Comparison of ENCODE assay signal across 21 cellular contexts in genomic region chr18:10025756-10026290, GRCh38.
DNase-seq lines count a peak whose midpoint lies in the region; ATAC-seq and TF ChIP-seq lines count a peak whose summit lies in the region.
"Had no signal": no experiment of that assay in that cellular context is flagged by ENCODE, and none has a peak within 500 bp of the region (broad histone marks: within the 10 kb centered on the region; RNA-seq: fewer than 3 reads in every experiment).

No MANE protein-coding gene starts in this region.

- H3K79me2 ChIP-seq in neural progenitor cell (ENCODE audit: low read depth): no peaks in the 10 kb centered on the region

- intact Hi-C loops in left cardiac atrium (cut with DNase I): no loop called here

- ATAC-seq in left cardiac atrium: peak; percentile 71 to 87
- ATAC-seq in GM18520 (IDR thresholded peaks at IDR 0.05; ENCODE audit: unreplicated experiment): no peak

- H3K9ac ChIP-seq in neural progenitor cell: no peak overlapping the region
- H3K9ac ChIP-seq: BLaER1 treated with 17β-estradiol and CSF1 and Interleukin-3, amounts not matched to agents 10 nM and 100 nM; GM23248 had no signal

- peaks cover 4% of the 10 kb centered on the region for H3K9me3 Mint-ChIP-seq in mesothelial cell of epicardium
- H3K9me3 Mint-ChIP-seq in neural progenitor cell: peaks cover 22% of the 10 kb centered on the region

- H3K4me3 ChIP-seq in coronary artery (no peak overlapping the region), H7 (ENCODE audit: insufficient read depth, low read depth, low read length) (no peak overlapping the region), neural progenitor cell (no peak overlapping the region)
- H3K4me3 ChIP-seq: BLaER1 treated with 17β-estradiol and CSF1 and Interleukin-3, amounts not matched to agents 10 nM and 100 nM; GM23248 had no signal

- H4K20me1 ChIP-seq in neural progenitor cell (ENCODE audit: low read depth): no peaks in the 10 kb centered on the region
- H4K20me1 ChIP-seq: BLaER1 treated with 17β-estradiol and CSF1 and Interleukin-3, amounts not matched to agents 10 nM and 100 nM had no signal

- H3K4me2 ChIP-seq in neural progenitor cell: no peak overlapping the region

- H3K4me3 Mint-ChIP-seq in mesothelial cell of epicardium: no peak overlapping the region
- no peak overlapping the region for H3K4me3 Mint-ChIP-seq in neural progenitor cell
- H3K4me3 Mint-ChIP-seq: CD4-positive, alpha-beta memory T cell had no signal

- H3K27me3 Mint-ChIP-seq in mesothelial cell of epicardium (ENCODE audit: low read depth): no peaks in the 10 kb centered on the region
- H3K27me3 Mint-ChIP-seq in neural progenitor cell (ENCODE audit: insufficient read depth, low read depth): peaks cover 8% of the 10 kb centered on the region

- H3K27ac ChIP-seq in coronary artery (peak overlapping the region; percentile 55 to 90), neural progenitor cell (no peak overlapping the region)
- H3K27ac ChIP-seq: BLaER1 treated with 17β-estradiol and CSF1 and Interleukin-3, amounts not matched to agents 10 nM and 100 nM; GM23248 had no signal

- H3K36me3 ChIP-seq in H7 (replicated peaks; ENCODE audit: control insufficient read depth, insufficient read depth, low read length) (no peaks in the 10 kb centered on the region; the same call in 1 of the 2 replicates), neural progenitor cell (no peaks in the 10 kb centered on the region)
- H3K36me3 ChIP-seq: BLaER1 treated with 17β-estradiol and CSF1 and Interleukin-3, amounts not matched to agents 10 nM and 100 nM had no signal

- H3K4me1 ChIP-seq in neural progenitor cell: no peaks in the 10 kb centered on the region
- H3K4me1 ChIP-seq: Caco-2 had no signal

- no peaks in the 10 kb centered on the region for H3K9me3 ChIP-seq in neural progenitor cell (ENCODE audit: low read depth)
- H3K9me3 ChIP-seq: Caco-2 had no signal

- DNase-seq in MV-4-11 (lab: John Stamatoyannopoulos, UW): peak; percentile 18
- peak; percentile 88 for DNase-seq in coronary artery (ENCODE audit: low spot score)
- peak; percentile 67 for DNase-seq in left cardiac atrium
- no peak for DNase-seq in mesothelial cell of epicardium (ENCODE audit: low spot score in 2 of 2, unreplicated experiment in 2 of 2)
- no peak for DNase-seq in activated CD4-positive, alpha-beta T cell treated with anti-CD3 and anti-CD28 coated beads, Interleukin-2, amount 50 U/mL, for 4 hours
- DNase-seq in H7: no peak
- DNase-seq in neural progenitor cell (ENCODE audit: low spot score): no peak
- DNase-seq: 8988T; CD4-positive, alpha-beta memory T cell; DMS 273 treated with DMSO at 0.1 percent for 48 hours; DMS79 treated with DMSO at 0.1 percent for 48 hours; GM23248; HCEC 1CT; Karpas-422; NCI-H1694 treated with DMSO at 0.1 percent for 48 hours; NCI-H446; NCI-H526; OCI-M1 had no signal

- no peak for TF ChIP-seq CTCF in coronary artery (IDR thresholded peaks at IDR 0.05)
- TF ChIP-seq CTCF in mesothelial cell of epicardium (IDR thresholded peaks at IDR 0.05; ENCODE audit: unreplicated experiment): no peak
- no peak for TF ChIP-seq CTCF in neural progenitor cell (IDR thresholded peaks at IDR 0.05)

- peaks cover 36% of the 10 kb centered on the region for H3K4me1 Mint-ChIP-seq in mesothelial cell of epicardium
- peaks cover 12% of the 10 kb centered on the region for H3K4me1 Mint-ChIP-seq in neural progenitor cell
- H3K4me1 Mint-ChIP-seq: CD4-positive, alpha-beta memory T cell had no signal

- no peak overlapping the region for H2AFZ ChIP-seq in neural progenitor cell (replicated peaks)
- H2AFZ ChIP-seq: GM23248 had no signal

- H3K27ac Mint-ChIP-seq in mesothelial cell of epicardium (peak overlapping the region; percentile 4), neural progenitor cell (no peak overlapping the region)
- H3K27ac Mint-ChIP-seq: CD4-positive, alpha-beta memory T cell had no signal

- H3K36me3 Mint-ChIP-seq in mesothelial cell of epicardium: peaks cover 2% of the 10 kb centered on the region
- no peaks in the 10 kb centered on the region for H3K36me3 Mint-ChIP-seq in neural progenitor cell
- H3K36me3 Mint-ChIP-seq: CD4-positive, alpha-beta memory T cell had no signal

- H3F3A ChIP-seq in neural progenitor cell (ENCODE audit: low read depth): no peaks in the 10 kb centered on the region

- H3K27me3 ChIP-seq in H7 (ENCODE audit: control insufficient read depth, insufficient read depth, low read length) (no peaks in the 10 kb centered on the region), neural progenitor cell (no peaks in the 10 kb centered on the region)
- H3K27me3 ChIP-seq: BLaER1 treated with 17β-estradiol and CSF1 and Interleukin-3, amounts not matched to agents 10 nM and 100 nM had no signal

Comparison
In these comparisons a context has a peak if more than half of its experiments do, and no peak if none do; other contexts are left out.
1. DNase-seq: peak in MV-4-11 (single experiment), coronary artery (single experiment) and left cardiac atrium (single experiment); none in mesothelial cell of epicardium (0 of 2), activated CD4-positive, alpha-beta T cell treated with anti-CD3 and anti-CD28 coated beads, Interleukin-2, amount 50 U/mL, for 4 hours (0 of 2), H7 (single experiment) and neural progenitor cell (single experiment).